17 cellular contexts compared by ENCODE assay signal in the genomic region with DNA sequence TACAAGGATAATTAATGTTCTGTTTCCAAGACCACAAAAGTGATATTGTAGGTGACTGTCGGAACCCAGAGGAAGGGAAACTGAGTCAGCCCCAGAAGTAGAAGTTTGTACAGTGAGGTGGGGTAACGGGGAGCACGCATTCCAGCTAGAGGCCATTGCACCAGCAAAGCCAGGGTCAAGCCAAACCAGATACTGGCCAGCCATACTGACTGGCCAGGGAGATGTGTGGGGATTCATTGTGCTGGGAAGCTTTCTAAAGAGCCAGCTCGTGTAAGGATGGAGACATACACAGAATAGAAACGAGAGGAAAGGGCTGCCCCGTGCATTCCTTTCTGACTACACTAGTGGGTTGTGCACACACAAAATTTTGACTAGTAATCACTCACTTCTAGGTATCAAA.
DNase-seq lines count a peak whose midpoint lies in the region; ATAC-seq, FAIRE-seq and TF ChIP-seq lines count a peak whose summit lies in the region.
"Had no signal": no experiment of that assay in that cellular context is flagged by ENCODE, and none has a peak within 500 bp of the region (broad histone marks: within the 10 kb centered on the region; RNA-seq: fewer than 3 reads in every experiment).

No MANE protein-coding gene starts in this region.

- peak overlapping the region; percentile 98 for H3K27ac Mint-ChIP-seq in HFFc6
- H3K27ac Mint-ChIP-seq: immature natural killer cell had no signal

- TF ChIP-seq CTCF in HFFc6 (IDR thresholded peaks at IDR 0.05) (no peak), dorsolateral prefrontal cortex (IDR thresholded peaks at IDR 0.05 in 54 of 56, conservative IDR thresholded peaks at IDR 0.05 in 2 of 56; ENCODE audit: low read depth in 1 of 56, partially characterized antibody in 56 of 56) (no peak)

- no peak for ATAC-seq in GM19463 (IDR thresholded peaks at IDR 0.05; ENCODE audit: unreplicated experiment)

- intact Hi-C loops in dorsolateral prefrontal cortex (cut with DNase I): no loop called here

- H3K27ac ChIP-seq in dorsolateral prefrontal cortex (peak overlapping the region; percentile 60 to 97 (median 91)), muscle layer of colon (ENCODE audit: low read depth, low read length) (peak overlapping the region; percentile 12)

- H3K27me3 Mint-ChIP-seq in HFFc6 (ENCODE audit: insufficient read depth): no peaks in the 10 kb centered on the region

- H3K9ac ChIP-seq in muscle layer of colon (ENCODE audit: low read length): peak overlapping the region; percentile 27

- no peaks in the 10 kb centered on the region for H3K36me3 ChIP-seq in muscle layer of colon (ENCODE audit: insufficient read depth, low read length)
- no peaks in the 10 kb centered on the region for H3K36me3 ChIP-seq in H7 (replicated peaks; ENCODE audit: control insufficient read depth, insufficient read depth, low read length)

- H3K36me3 Mint-ChIP-seq in HFFc6 (ENCODE audit: low read depth): peaks cover 6% of the 10 kb centered on the region; the same call in 1 of the 2 replicates
- H3K36me3 Mint-ChIP-seq: immature natural killer cell had no signal

- H3K9me3 Mint-ChIP-seq in HFFc6: no peaks in the 10 kb centered on the region
- H3K9me3 Mint-ChIP-seq: immature natural killer cell had no signal

- no peaks in the 10 kb centered on the region for H3K9me3 ChIP-seq in muscle layer of colon (ENCODE audit: low read length)
- H3K9me3 ChIP-seq: mucosa of descending colon had no signal

- peak overlapping the region; percentile 75; the same call in 1 of the 2 replicates for H3K4me3 Mint-ChIP-seq in HFFc6
- H3K4me3 Mint-ChIP-seq: immature natural killer cell had no signal

- H3K4me1 ChIP-seq in muscle layer of colon (ENCODE audit: insufficient read depth, low read length): peaks cover 32% of the 10 kb centered on the region

- peak overlapping the region in 18 of 59 donors; percentile 1 to 45 (median 14) for H3K4me3 ChIP-seq in dorsolateral prefrontal cortex
- peak overlapping the region in 1 of 2 donors; percentile 21 for H3K4me3 ChIP-seq in muscle layer of colon (ENCODE audit: low read depth in 1 of 2, low read length in 2 of 2)
- no peak overlapping the region for H3K4me3 ChIP-seq in H7 (ENCODE audit: insufficient read depth, low read depth, low read length)
- H3K4me3 ChIP-seq: mucosa of descending colon had no signal

- FAIRE-seq in RCC 7860 (lab: Jason Lieb, UNC): no peak

- DNase-seq in HFFc6: no peak
- peak in 1 of 10 donors; percentile 32 for DNase-seq in dorsolateral prefrontal cortex
- peak; percentile 62 for DNase-seq in superior temporal gyrus (ENCODE audit: extremely low spot score)
- DNase-seq in RCC 7860 (ENCODE audit: low spot score): no peak
- DNase-seq in DMS 273 (lab: John Stamatoyannopoulos, UW; ENCODE audit: unreplicated experiment): no peak
- no peak for DNase-seq in H7
- DNase-seq: AML-193; DMS53; effector CD8-positive, alpha-beta T cell; foreskin melanocyte; immature natural killer cell; IMR-90; mucosa of descending colon; NCI-H226; stimulated activated CD4-positive, alpha-beta T cell treated with anti-CD3 and anti-CD28 coated beads, Interleukin-4, amount 100 ng/mL, for 1 hour had no signal

- H3K27me3 ChIP-seq in dorsolateral prefrontal cortex: no peaks in the 10 kb centered on the region
- H3K27me3 ChIP-seq in muscle layer of colon (ENCODE audit: control insufficient read depth in 1 of 2, insufficient read depth in 2 of 2, low read length in 2 of 2): no peaks in the 10 kb centered on the region
- no peaks in the 10 kb centered on the region for H3K27me3 ChIP-seq in H7 (ENCODE audit: control insufficient read depth, insufficient read depth, low read length)

- peaks cover 36% of the 10 kb centered on the region for H3K4me1 Mint-ChIP-seq in HFFc6 (ENCODE audit: low read depth)
- H3K4me1 Mint-ChIP-seq: immature natural killer cell had no signal
